9 cellular contexts compared by ENCODE assay signal in the genomic region with DNA sequence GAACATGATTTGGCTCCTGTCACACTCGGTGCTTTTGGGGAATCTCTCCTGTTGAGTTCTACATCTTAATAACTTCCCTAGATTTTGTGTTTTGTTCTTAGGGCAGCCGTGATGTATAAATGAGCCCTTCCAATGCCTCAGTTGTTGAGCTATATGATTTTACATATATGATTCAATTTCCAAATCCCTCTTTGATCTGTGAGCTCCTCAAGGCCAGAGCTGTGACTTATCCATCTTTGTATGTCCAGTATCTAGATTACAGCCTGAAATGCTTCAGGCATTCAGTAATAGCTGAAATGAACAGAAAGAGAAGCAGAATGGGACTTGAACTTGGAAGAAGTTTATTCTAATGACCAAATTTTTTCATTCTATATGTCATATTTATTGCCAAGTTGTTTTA. TPM values are rescaled to one million over a fixed set of nuclear protein-coding genes. Genes with fewer than 3 reads are reported as not detected.
DNase-seq lines count a peak whose midpoint lies in the region; ATAC-seq and TF ChIP-seq lines count a peak whose summit lies in the region.
"Had no signal": no experiment of that assay in that cellular context is flagged by ENCODE, and none has a peak within 500 bp of the region (broad histone marks: within the 10 kb centered on the region; RNA-seq: fewer than 3 reads in every experiment).

No MANE protein-coding gene starts in this region.

- H3K9me2 ChIP-seq in PC-3 (replicated peaks; ENCODE audit: low read length) = no peaks in the 10 kb centered on the region

- H3K9me3 Mint-ChIP-seq in activated CD4-positive, alpha-beta T cell treated with anti-CD3 and anti-CD28 coated beads, Interleukin-2, amount 10 ng/mL, durations not matched to agents 24 days and 14 days = no peaks in the 10 kb centered on the region

- TF ChIP-seq CTCF in PC-3 (conservative IDR thresholded peaks at IDR 0.05; ENCODE audit: low read depth, low read length) = no peak
- TF ChIP-seq CTCF in fibroblast of the aortic adventitia (IDR thresholded peaks at IDR 0.05; ENCODE audit: insufficient read depth, low read length) = no peak
- no peak for TF ChIP-seq CTCF in testis (IDR thresholded peaks at IDR 0.05)

- H3K27ac Mint-ChIP-seq in activated CD4-positive, alpha-beta T cell treated with anti-CD3 and anti-CD28 coated beads, Interleukin-2, amount 10 ng/mL, durations not matched to agents 24 days and 14 days = peak overlapping the region; percentile 27

- peaks cover 30% of the 10 kb centered on the region for H3K4me1 Mint-ChIP-seq in activated CD4-positive, alpha-beta T cell treated with anti-CD3 and anti-CD28 coated beads, Interleukin-2, amount 10 ng/mL, durations not matched to agents 24 days and 14 days

- POLR2A ChIA-PET in PC-3 (lab: Charles Lee; ENCODE audit: unreplicated experiment) = no interaction called here

- no peaks in the 10 kb centered on the region for H3K27me3 ChIP-seq in PC-3 (ENCODE audit: low read length)
- H3K27me3 ChIP-seq in testis = no peaks in the 10 kb centered on the region

- H3K4me3 Mint-ChIP-seq in activated CD4-positive, alpha-beta T cell treated with anti-CD3 and anti-CD28 coated beads, Interleukin-2, amount 10 ng/mL, durations not matched to agents 24 days and 14 days = peak overlapping the region; percentile 84

- no peak for TF ChIP-seq POLR2A in testis (IDR thresholded peaks at IDR 0.05)

- intact Hi-C loops in activated CD4-positive, alpha-beta T cell treated with anti-CD3 and anti-CD28 coated beads, Interleukin-2, amount 10 ng/mL, durations not matched to agents 24 days and 14 days (cut with micrococcal nuclease) = loop anchor here (1.0 kb wide), 1 partner anchor 27 kb away; a partner anchor contains a TSS
- intact Hi-C loops in PC-3 (cut with micrococcal nuclease) = loop anchor here (2.0 to 5.0 kb wide), 2 partner anchors 27 to 80 kb away; a partner anchor contains a TSS
- intact Hi-C loops in testis (cut with DNase I; ENCODE audit: low total_unique reads) = no loop called here

- H3K36me3 Mint-ChIP-seq in activated CD4-positive, alpha-beta T cell treated with anti-CD3 and anti-CD28 coated beads, Interleukin-2, amount 10 ng/mL, durations not matched to agents 24 days and 14 days (ENCODE audit: low read depth) = no peaks in the 10 kb centered on the region

- no TSS peak for BruUV-seq in PC-3 (replicated peaks; lab: Mats Ljungman, UMichigan)

- no peaks in the 10 kb centered on the region for H3F3A ChIP-seq in PC-3 (ENCODE audit: low read length, unreplicated experiment)

- H3K9me3 ChIP-seq in PC-3 (ENCODE audit: low read length) (no peaks in the 10 kb centered on the region), testis (no peaks in the 10 kb centered on the region)

- H3K4me1 ChIP-seq in PC-3 (ENCODE audit: insufficient read depth, low read length) (peaks cover 9% of the 10 kb centered on the region), testis (no peaks in the 10 kb centered on the region)

- peak; percentile 56 for DNase-seq in activated CD4-positive, alpha-beta T cell treated with anti-CD3 and anti-CD28 coated beads, Interleukin-2, amount 10 ng/mL, durations not matched to agents 24 days and 14 days
- DNase-seq in activated CD4-positive, alpha-beta T cell treated with anti-CD3 and anti-CD28 coated beads, Interleukin-2, amount 50 U/mL, for 48 hours = no peak
- DNase-seq in PC-3 (peak; percentile 6), fibroblast of the aortic adventitia (ENCODE audit: low read depth) (no peak), testis (no peak), superior temporal gyrus (ENCODE audit: extremely low spot score) (no peak)

- H3K4me2 ChIP-seq in PC-3 (ENCODE audit: low read length) = peak overlapping the region; percentile 86

- H3K36me3 ChIP-seq in PC-3 (ENCODE audit: low read depth, low read length) = no peaks in the 10 kb centered on the region
- no peaks in the 10 kb centered on the region for H3K36me3 ChIP-seq in testis (ENCODE audit: low read depth, missing control alignments)

- no peaks in the 10 kb centered on the region for H3K27me3 Mint-ChIP-seq in activated CD4-positive, alpha-beta T cell treated with anti-CD3 and anti-CD28 coated beads, Interleukin-2, amount 10 ng/mL, durations not matched to agents 24 days and 14 days

- peak overlapping the region; percentile 92 for H2AFZ ChIP-seq in PC-3 (ENCODE audit: low read length)

- H3K4me3 ChIP-seq in PC-3 (ENCODE audit: low read length) (peak overlapping the region; percentile 69), fibroblast of the aortic adventitia (ENCODE audit: low read depth, low read length) (peak overlapping the region; percentile 42), testis (peak overlapping the region in 1 of 2 donors; percentile 43)

- H3K27ac ChIP-seq in PC-3 (ENCODE audit: low read length) = no peak overlapping the region
- peak overlapping the region; percentile 60 to 68 for H3K27ac ChIP-seq in testis
- H3K27ac ChIP-seq: C4-2B had no signal

- 35 to 37% methylated on average over 2 of the region's 2 CpGs for WGBS in testis, 2 donors

- ATAC-seq in PC-3 = peak; percentile 21
- no peak for ATAC-seq in GM18861 (IDR thresholded peaks at IDR 0.05; ENCODE audit: unreplicated experiment)
- no peak for ATAC-seq in HG03097 (IDR thresholded peaks at IDR 0.05; ENCODE audit: low FRiP score, unreplicated experiment)

- peak overlapping the region; percentile 8; the same call in 1 of the 2 replicates for H3K9ac ChIP-seq in PC-3 (ENCODE audit: low read length)

- CTCF ChIA-PET in PC-3 (lab: Charles Lee) = interaction anchor here (1.0 kb wide), 1 partner anchor 27 kb away, joined by 6 read pairs; no protein-coding TSS in a partner anchor

- H3K79me2 ChIP-seq in PC-3 (ENCODE audit: low read length) = no peaks in the 10 kb centered on the region

- no peaks in the 10 kb centered on the region for H4K20me1 ChIP-seq in PC-3 (ENCODE audit: low read length)

RNA-seq across cellular contexts. Expression of a gene that starts 26.6 kb away (rescaled TPM):
- 85.9 and 87.2 TPM in 2 replicates for total RNA-seq in activated CD4-positive, alpha-beta T cell treated with anti-CD3 and anti-CD28 coated beads, Interleukin-2, amount 10 ng/mL, durations not matched to agents 24 days and 14 days
- total RNA-seq in PC-3 (2014; rRNA removed) = 27.0 and 37.1 TPM in 2 replicates
- total RNA-seq in fibroblast of the aortic adventitia (ENCODE audit: low replicate concordance) = 104 and 231 TPM in 2 replicates
- total RNA-seq in testis = 10 to 100 TPM; 54.0 to 68.0 TPM
- 66.4 TPM for polyA plus RNA-seq in testis (ENCODE audit: insufficient read depth, low read depth, low replicate concordance)

RNA-seq across cellular contexts. Expression of a gene that starts 26.8 kb away (rescaled TPM):
- total RNA-seq in activated CD4-positive, alpha-beta T cell treated with anti-CD3 and anti-CD28 coated beads, Interleukin-2, amount 10 ng/mL, durations not matched to agents 24 days and 14 days = 18.1 and 18.7 TPM in 2 replicates
- total RNA-seq in PC-3 (2014; rRNA removed) = 5.0 and 6.9 TPM in 2 replicates
- total RNA-seq in fibroblast of the aortic adventitia (ENCODE audit: low replicate concordance) = 19.1 and 20.6 TPM in 2 replicates
- total RNA-seq in testis = 10 to 100 TPM; 17.0 to 19.6 TPM
- 11.3 TPM for polyA plus RNA-seq in testis (ENCODE audit: insufficient read depth, low read depth, low replicate concordance)

Comparison
In these comparisons a context has a peak if more than half of its experiments do, and no peak if none do; other contexts are left out.
1. DNase-seq: peak in activated CD4-positive, alpha-beta T cell treated with anti-CD3 and anti-CD28 coated beads, Interleukin-2, amount 10 ng/mL, durations not matched to agents 24 days and 14 days (single experiment) and PC-3 (single experiment); none in activated CD4-positive, alpha-beta T cell treated with anti-CD3 and anti-CD28 coated beads, Interleukin-2, amount 50 U/mL, for 48 hours (0 of 2), fibroblast of the aortic adventitia (single experiment), testis (single experiment) and superior temporal gyrus (single experiment).